ENCODE assay signal across 20 cellular contexts in the genomic region with DNA sequence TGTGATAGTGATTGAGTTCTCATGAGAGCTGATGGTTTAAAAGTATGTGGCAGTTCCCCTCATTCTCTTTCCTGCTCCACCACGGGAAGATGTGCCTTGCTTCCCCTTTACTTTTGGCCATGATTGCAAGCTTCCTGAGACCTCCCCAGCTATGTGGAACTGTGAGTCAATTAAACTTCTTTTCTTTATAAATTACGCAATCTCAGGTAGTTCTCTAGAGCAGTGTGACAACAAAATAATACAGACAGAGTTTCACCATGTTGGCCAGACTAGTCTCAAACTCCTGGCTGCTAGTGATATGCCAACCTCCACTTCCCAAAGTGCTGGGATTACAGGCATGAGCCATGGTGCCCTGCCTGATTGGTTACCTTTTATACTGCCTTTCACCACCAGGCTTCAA.
A peak's percentile ranks its signal among the peaks of the same experiment; 100 is the strongest.
DNase-seq lines count a peak whose midpoint lies in the region; ATAC-seq, FAIRE-seq and TF ChIP-seq lines count a peak whose summit lies in the region.
"Had no signal": no experiment of that assay in that cellular context is flagged by ENCODE, and none has a peak within 500 bp of the region (broad histone marks: within the 10 kb centered on the region; RNA-seq: fewer than 3 reads in every experiment).

No MANE protein-coding gene starts in this region.

- no peak for TF ChIP-seq POLR2A in A549 (IDR thresholded peaks at IDR 0.05; ENCODE audit: low read length)

- H3K4me2 ChIP-seq in A549 (no peak overlapping the region), H9 (ENCODE audit: insufficient read depth, insufficient read length, low read length) (no peak overlapping the region)
- H3K4me2 ChIP-seq: BLaER1 had no signal

- no peak overlapping the region for H2BK15ac ChIP-seq in H9 (ENCODE audit: low read depth, low read length)

- no peak overlapping the region for H2BK12ac ChIP-seq in H9 (ENCODE audit: insufficient read length, low read depth, low read length)

- no peak overlapping the region for H2AFZ ChIP-seq in H9 (ENCODE audit: low read length)

- FAIRE-seq in A549 (lab: Jason Lieb, UNC): no peak
- FAIRE-seq: GM12878, GM18507 had no signal

- TF ChIP-seq CTCF in A549 (IDR thresholded peaks at IDR 0.05) (no peak), H9 (conservative IDR thresholded peaks at IDR 0.05) (peak; percentile 13; the same call in 1 of the 3 replicates), epithelial cell of esophagus (IDR thresholded peaks at IDR 0.05; ENCODE audit: insufficient read depth, low read depth, low read length, missing control alignments) (no peak)

- peaks cover under 1 to 2% (median 1%) of the 10 kb centered on the region in 3 experiments; a peak in 3 of 7 replicates for H3K36me3 Mint-ChIP-seq in H9 (ENCODE audit: insufficient read depth in 1 of 3, low read depth in 3 of 3)
- H3K36me3 Mint-ChIP-seq: CD4-positive, CD25-positive, alpha-beta regulatory T cell; CD8-positive, alpha-beta T cell had no signal

- H3K27me3 ChIP-seq in H9 (ENCODE audit: insufficient read depth, low read length): no peaks in the 10 kb centered on the region
- H3K27me3 ChIP-seq: BLaER1 had no signal

- H3K23ac ChIP-seq in H9 (ENCODE audit: insufficient read length, low read depth, low read length): no peak overlapping the region

- H3K9ac ChIP-seq in H9 (ENCODE audit: extremely low read depth, insufficient read length, low read length): no peak overlapping the region
- H3K9ac ChIP-seq: BLaER1 had no signal

- H3K14ac ChIP-seq in H9 (ENCODE audit: insufficient read depth, low read length): no peak overlapping the region

- H4K20me1 ChIP-seq in H9 (ENCODE audit: control insufficient read depth, insufficient read depth, insufficient read length): no peaks in the 10 kb centered on the region
- H4K20me1 ChIP-seq: BLaER1 had no signal

- no peak overlapping the region for H2AK5ac ChIP-seq in H9 (ENCODE audit: insufficient read length, low read length)

- H3K4me1 ChIP-seq in A549: peaks cover 37% of the 10 kb centered on the region
- H3K4me1 ChIP-seq in H9 (ENCODE audit: insufficient read depth, low read length): no peaks in the 10 kb centered on the region
- H3K4me1 ChIP-seq: BLaER1, Caco-2 had no signal

- H3K27ac ChIP-seq in A549 (peak overlapping the region; percentile 53 to 74; a peak in 4 of 6 replicates), H9 (ENCODE audit: insufficient read length, low read depth, low read length) (no peak overlapping the region)
- H3K27ac ChIP-seq: BLaER1, C4-2B had no signal

- H2BK120ac ChIP-seq in H9 (ENCODE audit: low read depth, low read length, poor library complexity, severe bottlenecking): no peak overlapping the region

- no peak overlapping the region for H4K8ac ChIP-seq in H9 (replicated peaks; ENCODE audit: insufficient read length, low read depth, low read length)

- CTCF ChIA-PET in A549 (lab: Yijun Ruan, JAX): interaction anchor here (0.7 kb wide), 1 partner anchor 45 kb away, joined by 3 read pairs; no protein-coding TSS in a partner anchor

- no peak overlapping the region for H3K4me3 ChIP-seq in A549
- no peak overlapping the region for H3K4me3 ChIP-seq in epithelial cell of esophagus (ENCODE audit: low read length)
- H3K4me3 ChIP-seq: BLaER1, GM12878 had no signal

- no peak overlapping the region for H2BK20ac ChIP-seq in H9 (ENCODE audit: low read depth, low read length, poor library complexity, severe bottlenecking)

- no peak overlapping the region for H3K4ac ChIP-seq in H9 (ENCODE audit: low read depth, low read length)

- H3K4me1 Mint-ChIP-seq in H9: peaks cover 8 to 14% of the 10 kb centered on the region in 2 experiments
- H3K4me1 Mint-ChIP-seq: B cell; CD4-positive, CD25-positive, alpha-beta regulatory T cell had no signal

- no peak overlapping the region for H3K18ac ChIP-seq in H9 (ENCODE audit: insufficient read length, low read depth, low read length)

- WGBS in A549 (ENCODE audit: missing lambda C conversion rate): 88% methylated on average over 2 of the region's 2 CpGs
- no CpG with 5 or more reads among the region's 2 CpGs for WGBS in H9 (ENCODE audit: extremely low coverage, insufficient read length, low lambda C conversion rate)

- H3K27ac Mint-ChIP-seq in H9: no peak overlapping the region
- H3K27ac Mint-ChIP-seq: B cell; CD4-positive, CD25-positive, alpha-beta regulatory T cell; CD8-positive, alpha-beta T cell had no signal

- H3K79me2 ChIP-seq in H9 (ENCODE audit: insufficient read depth, low read length): no peaks in the 10 kb centered on the region

- no peaks in the 10 kb centered on the region for H3K27me3 Mint-ChIP-seq in H9 (ENCODE audit: low read depth)
- H3K27me3 Mint-ChIP-seq: B cell; CD4-positive, CD25-positive, alpha-beta regulatory T cell had no signal

- TF ChIP-seq EP300 in A549 (IDR thresholded peaks at IDR 0.05) (no peak), Ishikawa (IDR thresholded peaks at IDR 0.05; ENCODE audit: borderline replicate concordance) (no peak)

- no peak overlapping the region for H4K91ac ChIP-seq in H9 (ENCODE audit: insufficient read length, low read depth, low read length)

- no peaks in the 10 kb centered on the region for H3K79me1 ChIP-seq in H9 (ENCODE audit: insufficient read depth, low read depth, low read length, poor library complexity, severe bottlenecking)

- H3K9me3 Mint-ChIP-seq in H9: peaks cover under 1 to 3% of the 10 kb centered on the region in 2 experiments; a peak in 3 of 5 replicates

- no peak overlapping the region for H4K5ac ChIP-seq in H9 (ENCODE audit: insufficient read length, low read depth, low read length)

- DNase-seq in A549 (ENCODE audit: low read depth in 1 of 2, low spot score in 1 of 2) (no peak), H9 (no peak), epithelial cell of esophagus (ENCODE audit: low read depth) (peak; percentile 30), NCI-H748 (lab: John Stamatoyannopoulos, UW; ENCODE audit: unreplicated experiment) (no peak), midbrain (lab: John Stamatoyannopoulos, UW) (no peak)
- DNase-seq: Caco-2; CD4-positive, CD25-positive, alpha-beta regulatory T cell; CD8-positive, alpha-beta T cell; DMS153; DND-41; GDM1; GOT3; HCEC 1CT had no signal

- H3T11ph ChIP-seq in H9 (ENCODE audit: low read length): no peak overlapping the region

- POLR2A ChIA-PET in A549 (lab: Yijun Ruan, JAX): no interaction called here

- no peak overlapping the region for H3K4me3 Mint-ChIP-seq in H9
- H3K4me3 Mint-ChIP-seq: B cell; CD4-positive, CD25-positive, alpha-beta regulatory T cell; CD8-positive, alpha-beta T cell had no signal

- no peak overlapping the region for H3K56ac ChIP-seq in H9 (ENCODE audit: insufficient read length, low read depth, low read length)

- H3K9me3 ChIP-seq in A549 (peaks cover 10% of the 10 kb centered on the region; the same call in 1 of the 3 replicates), H9 (ENCODE audit: control insufficient read depth, low read depth, low read length) (no peaks in the 10 kb centered on the region)
- H3K9me3 ChIP-seq: BLaER1, Caco-2 had no signal

- ATAC-seq in A549 (no peak), GM21526 (IDR thresholded peaks at IDR 0.05; ENCODE audit: low FRiP score, unreplicated experiment) (no peak)
- ATAC-seq: CD8-positive, alpha-beta T cell; GM12878 had no signal

- TF ChIP-seq RAD21 in A549 (conservative IDR thresholded peaks at IDR 0.05 in 1 of 2, IDR thresholded peaks at IDR 0.05 in 1 of 2) (no peak), Ishikawa (IDR thresholded peaks at IDR 0.05; ENCODE audit: low read depth) (no peak)

- no peaks in the 10 kb centered on the region for H3K23me2 ChIP-seq in H9 (ENCODE audit: insufficient read length, low read depth, low read length, poor library complexity, severe bottlenecking)

- H2BK5ac ChIP-seq in H9 (ENCODE audit: insufficient read length, low read length): no peak overlapping the region

TF ChIP-seq in A549, 52 proteins besides CTCF, POLR2A, EP300 and RAD21:
- TF ChIP-seq SMC3 (IDR thresholded peaks at IDR 0.05) (no peak), CEBPB (IDR thresholded peaks at IDR 0.05) (peak in 1 of 2 experiments; percentile 71; a peak in 3 of 4 replicates)
TF ChIP-seq in A549: peak in this region for 1.

TF ChIP-seq in Ishikawa, 13 proteins besides CTCF, POLR2A, EP300 and RAD21:
- peak; percentile 70; the same call in 1 of the 2 replicates for TF ChIP-seq CEBPB (IDR thresholded peaks at IDR 0.05)
- TF ChIP-seq, protein P1, sequence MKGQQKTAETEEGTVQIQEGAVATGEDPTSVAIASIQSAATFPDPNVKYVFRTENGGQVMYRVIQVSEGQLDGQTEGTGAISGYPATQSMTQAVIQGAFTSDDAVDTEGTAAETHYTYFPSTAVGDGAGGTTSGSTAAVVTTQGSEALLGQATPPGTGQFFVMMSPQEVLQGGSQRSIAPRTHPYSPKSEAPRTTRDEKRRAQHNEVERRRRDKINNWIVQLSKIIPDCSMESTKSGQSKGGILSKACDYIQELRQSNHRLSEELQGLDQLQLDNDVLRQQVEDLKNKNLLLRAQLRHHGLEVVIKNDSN (IDR thresholded peaks at IDR 0.05): no peak
- no peak for TF ChIP-seq ZBTB7A (IDR thresholded peaks at IDR 0.05; ENCODE audit: low read depth)
- TF ChIP-seq TEAD4 (IDR thresholded peaks at IDR 0.05): no peak
